ENCODE assay signal across 11 cellular contexts in genomic region chr16:51150159-51150893, GRCh38. TPM values are rescaled to one million over a fixed set of nuclear protein-coding genes. Genes with fewer than 3 reads are reported as not detected.
DNase-seq lines count a peak whose midpoint lies in the region; ATAC-seq, FAIRE-seq and TF ChIP-seq lines count a peak whose summit lies in the region.
"Had no signal": no experiment of that assay in that cellular context is flagged by ENCODE, and none has a peak within 500 bp of the region (broad histone marks: within the 10 kb centered on the region; RNA-seq: fewer than 3 reads in every experiment).

No MANE protein-coding gene starts in this region.

- H3K9me3 ChIP-seq in A549 = no peaks in the 10 kb centered on the region
- no peaks in the 10 kb centered on the region for H3K9me3 ChIP-seq in HUES48 (ENCODE audit: control insufficient read depth, insufficient read depth, low read length)
- H3K9me3 ChIP-seq: upper lobe of left lung had no signal

- no peak for FAIRE-seq in A549 (lab: Jason Lieb, UNC)

- intact Hi-C loops in left colon (cut with DNase I, micrococcal nuclease) = no loop called here

- 50% methylated on average over 25 of the region's 54 CpGs for WGBS in A549 (ENCODE audit: missing lambda C conversion rate)

- no peak for TF ChIP-seq CTCF in A549 (IDR thresholded peaks at IDR 0.05)
- TF ChIP-seq CTCF in epithelial cell of proximal tubule (conservative IDR thresholded peaks at IDR 0.05; ENCODE audit: low read depth, low read length) = no peak
- no peak for TF ChIP-seq CTCF in nephron (IDR thresholded peaks at IDR 0.05; ENCODE audit: unreplicated experiment in 3 of 3)

- TF ChIP-seq RAD21 in A549 (conservative IDR thresholded peaks at IDR 0.05 in 1 of 2, IDR thresholded peaks at IDR 0.05 in 1 of 2) = no peak

- H3K9ac ChIP-seq in HUES48 (ENCODE audit: low read depth, low read length) = peak overlapping the region; percentile 82

- H3K27me3 Mint-ChIP-seq in nephron (ENCODE audit: low read depth) = peaks cover 89% of the 10 kb centered on the region

- H3K4me3 Mint-ChIP-seq in nephron = peak overlapping the region; percentile 91 to 93 (median 92)

- no peaks in the 10 kb centered on the region for H3K9me3 Mint-ChIP-seq in nephron

- H3K4me1 Mint-ChIP-seq in nephron = peaks cover 33% of the 10 kb centered on the region
- H3K4me1 Mint-ChIP-seq: IgD-negative memory B cell had no signal

- peak overlapping the region; percentile 69 to 97 (median 70) for H3K27ac Mint-ChIP-seq in nephron

- no peaks in the 10 kb centered on the region for H3K36me3 Mint-ChIP-seq in nephron (ENCODE audit: low read depth)
- H3K36me3 Mint-ChIP-seq: IgD-negative memory B cell had no signal

- no peaks in the 10 kb centered on the region for H3K36me3 ChIP-seq in HUES48 (ENCODE audit: control insufficient read depth, insufficient read depth, low read length)
- H3K36me3 ChIP-seq: upper lobe of left lung had no signal

- H3K27ac ChIP-seq in A549 (no peak overlapping the region), HUES48 (ENCODE audit: low read depth, low read length) (peak overlapping the region; percentile 99)
- H3K27ac ChIP-seq: upper lobe of left lung had no signal

- CTCF ChIA-PET in A549 (lab: Yijun Ruan, JAX) = no interaction called here

- H3K4me3 ChIP-seq in A549 (no peak overlapping the region), HUES48 (ENCODE audit: low read depth, low read length) (peak overlapping the region; percentile 90), epithelial cell of proximal tubule (ENCODE audit: low read depth, low read length) (peak overlapping the region; percentile 94)

- no peak for TF ChIP-seq POLR2A in A549 (IDR thresholded peaks at IDR 0.05; ENCODE audit: low read length)

- peaks cover 33% of the 10 kb centered on the region for H3K27me3 ChIP-seq in HUES48 (ENCODE audit: control insufficient read depth, insufficient read depth, low read length)

- ATAC-seq in A549 (no peak), HG02885 (IDR thresholded peaks at IDR 0.05; ENCODE audit: poor library complexity, unreplicated experiment) (no peak), left colon (no peak)
- ATAC-seq: Panc1 had no signal

- no peak for DNase-seq in A549 (ENCODE audit: low read depth in 1 of 2, low spot score in 1 of 2)
- DNase-seq in epithelial cell of proximal tubule (ENCODE audit: low read depth) = no peak
- DNase-seq in NCI-H774 (lab: John Stamatoyannopoulos, UW) = no peak
- no peak for DNase-seq in NCI-H1048 (lab: John Stamatoyannopoulos, UW)
- DNase-seq in left colon = no peak

- TF ChIP-seq EP300 in A549 (IDR thresholded peaks at IDR 0.05) = no peak

- peak overlapping the region; percentile 77; the same call in 1 of the 3 replicates for H3K4me2 ChIP-seq in A549

- H3K4me1 ChIP-seq in A549 (no peaks in the 10 kb centered on the region), HUES48 (ENCODE audit: control insufficient read depth, insufficient read depth, low read length) (peaks cover 48% of the 10 kb centered on the region)

- POLR2A ChIA-PET in A549 (lab: Yijun Ruan, JAX) = no interaction called here

TF ChIP-seq in A549, 52 proteins besides CTCF, POLR2A, EP300 and RAD21:
- TF ChIP-seq EHF (CRISPR knock-in tag; IDR thresholded peaks at IDR 0.05) = no peak
- no peak for TF ChIP-seq NR3C1 (IDR thresholded peaks at IDR 0.05)

RNA-seq across cellular contexts. Expression of gene SALL1, which starts 0.7 kb away (rescaled TPM):
- polyA plus RNA-seq in A549 (2011; rRNA removed) = 0.28 and 0.37 TPM in 2 replicates
- 0.34 and 0.36 TPM in 2 replicates for polyA plus RNA-seq in A549 (2012; cell fraction: cytosol; rRNA removed)
- 0.28 and 0.42 TPM in 2 replicates for polyA plus RNA-seq in A549 (2012; cell fraction: nucleus; rRNA removed)
- 0.04 to 0.21 TPM (median 0.13 TPM) in 3 replicates for polyA plus RNA-seq in A549 (2017; fragmentation: RNase III; extraction: RNeasy Plus Mini Kit Qiagen cat#74134 plus additional on column Dnase treatment)
- polyA minus RNA-seq in A549 (2011; rRNA and poly(A)+ RNA removed) = 0.78 and 0.79 TPM in 2 replicates
- total RNA-seq in epithelial cell of proximal tubule = 17.4 and 20.0 TPM in 2 replicates
- 1 to 10 TPM; 1.6 to 2.0 TPM for total RNA-seq in left colon
- polyA plus RNA-seq: IgD-negative memory B cell had no signal
